21 cellular contexts compared by ENCODE assay signal in the genomic region with DNA sequence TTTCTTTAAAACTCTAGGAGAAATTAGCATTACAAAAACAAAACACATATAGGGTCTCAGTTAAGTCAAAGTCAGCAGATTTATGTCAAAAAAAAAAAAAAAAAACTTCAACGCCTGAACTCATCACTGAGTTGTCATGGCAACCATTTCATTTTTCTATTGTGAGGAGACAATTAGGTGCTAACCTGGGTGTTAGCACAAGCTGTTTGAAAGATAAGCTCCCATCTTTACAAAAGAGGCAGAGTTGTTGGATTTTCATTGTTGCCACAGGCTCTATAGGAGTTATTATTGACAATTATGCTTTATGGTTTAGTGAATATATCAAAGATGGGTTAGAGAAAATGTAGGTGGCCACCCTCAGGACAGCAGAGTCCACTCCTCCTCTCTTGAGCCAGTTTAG.
"Had no signal": no experiment of that assay in that cellular context is flagged by ENCODE, and none has a peak within 500 bp of the region (broad histone marks: within the 10 kb centered on the region; RNA-seq: fewer than 3 reads in every experiment).

No MANE protein-coding gene starts in this region.

- H3K4me3 Mint-ChIP-seq: activated naive CD8-positive, alpha-beta T cell; naive thymus-derived CD4-positive, alpha-beta T cell had no signal

- H3K36me3 Mint-ChIP-seq: activated naive CD8-positive, alpha-beta T cell; naive thymus-derived CD4-positive, alpha-beta T cell had no signal

- ATAC-seq: body of pancreas; heart right ventricle; naive thymus-derived CD4-positive, alpha-beta T cell; stimulated activated naive CD8-positive, alpha-beta T cell treated with anti-CD3 and anti-CD28 coated beads, Interleukin-15, Interleukin-2, amounts not matched to agents 100 U/mL and 50 U/mL, for 24 hours had no signal

- H3K27ac Mint-ChIP-seq: activated naive CD8-positive, alpha-beta T cell; naive thymus-derived CD4-positive, alpha-beta T cell had no signal

- DNase-seq: activated CD4-positive, alpha-beta T cell treated with anti-CD3 and anti-CD28 coated beads for 4 hours; activated CD4-positive, alpha-beta T cell treated with anti-CD3 and anti-CD28 coated beads, Interleukin-2, amount 50 U/mL, for 4 hours; activated CD8-positive, alpha-beta memory T cell treated with anti-CD3 and anti-CD28 coated beads for 24 hours; activated effector memory CD4-positive, alpha-beta T cell treated with Interleukin-2 at 50 U/mL for 16 hours; activated naive CD4-positive, alpha-beta T cell treated with Interleukin-2 at 50 U/mL for 16 hours; anterior cingulate cortex; body of pancreas; cerebellar nuclear complex; colonic mucosa; effector CD8-positive, alpha-beta T cell; esophagus squamous epithelium; foreskin melanocyte; heart right ventricle; midbrain; naive thymus-derived CD4-positive, alpha-beta T cell; spleen; stimulated activated naive CD8-positive, alpha-beta T cell treated with anti-CD3 and anti-CD28 coated beads, Interleukin-15, Interleukin-2, amounts not matched to agents 100 U/mL and 50 U/mL, for 24 hours; T-helper 9 cell; testis; transverse colon had no signal
